In genomic region chr7:156475666-156476065, GRCh38 we compare ENCODE assay signal across 13 cellular contexts.
A peak's percentile ranks its signal among the peaks of the same experiment; 100 is the strongest.
DNase-seq lines count a peak whose midpoint lies in the region; ATAC-seq and TF ChIP-seq lines count a peak whose summit lies in the region.
"Had no signal": no experiment of that assay in that cellular context is flagged by ENCODE, and none has a peak within 500 bp of the region (broad histone marks: within the 10 kb centered on the region; RNA-seq: fewer than 3 reads in every experiment).

No MANE protein-coding gene starts in this region.

- H3K4me1 ChIP-seq in ovary (ENCODE audit: insufficient read depth), result peaks cover 1% of the 10 kb centered on the region
- H3K4me1 ChIP-seq: heart left ventricle, vagina had no signal

- TF ChIP-seq EP300 in ovary (IDR thresholded peaks at IDR 0.05), result no peak

- H3K27ac ChIP-seq in RWPE1, result no peak overlapping the region
- no peak overlapping the region for H3K27ac ChIP-seq in ovary
- H3K27ac ChIP-seq: heart left ventricle, vagina had no signal

- H3K36me3 ChIP-seq in ovary, result no peaks in the 10 kb centered on the region
- H3K36me3 ChIP-seq: heart left ventricle, vagina had no signal

- no peaks in the 10 kb centered on the region for H3K9me3 ChIP-seq in ovary
- H3K9me3 ChIP-seq: heart left ventricle, mucosa of descending colon, vagina had no signal

- POLR2A ChIA-PET in RWPE1 (lab: Yijun Ruan, JAX; ENCODE audit: low non-redundant PET), result no interaction called here

- ATAC-seq in HG02981 (IDR thresholded peaks at IDR 0.05; ENCODE audit: unreplicated experiment), result no peak
- ATAC-seq: mucosa of descending colon had no signal

- TF ChIP-seq CTCF in RWPE1 (conservative IDR thresholded peaks at IDR 0.05; ENCODE audit: low read depth), result no peak
- TF ChIP-seq CTCF in fibroblast of the aortic adventitia (IDR thresholded peaks at IDR 0.05; ENCODE audit: insufficient read depth, low read length), result no peak
- no peak for TF ChIP-seq CTCF in ovary (IDR thresholded peaks at IDR 0.05)

- CTCF ChIA-PET in RWPE1 (lab: Yijun Ruan, JAX), result no interaction called here

- H3K4me3 ChIP-seq in fibroblast of the aortic adventitia (ENCODE audit: low read depth, low read length) (no peak overlapping the region), ovary (no peak overlapping the region)
- H3K4me3 ChIP-seq: heart left ventricle, mucosa of descending colon, vagina had no signal

- TF ChIP-seq POLR2A in ovary (IDR thresholded peaks at IDR 0.05), result no peak

- intact Hi-C loops in ovary (cut with DNase I), result no loop called here

- DNase-seq in EL (peak; percentile 3), RWPE1 (ENCODE audit: low spot score) (peak; percentile 55), fibroblast of the aortic adventitia (ENCODE audit: low read depth) (peak; percentile 1), ovary (peak in 3 of 5 donors; percentile 25 to 39 (median 28)), cerebellar nuclear complex (lab: John Stamatoyannopoulos, UW) (no peak), HuH-7.5 (ENCODE audit: low spot score) (no peak), NCI-H146 (lab: John Stamatoyannopoulos, UW) (no peak)
- DNase-seq: activated CD4-positive, alpha-beta T cell treated with anti-CD3 and anti-CD28 coated beads, Interleukin-2, amount 50 U/mL, for 48 hours; heart left ventricle; mucosa of descending colon; NCI-H1930 had no signal

- H3K27me3 ChIP-seq in ovary, result no peaks in the 10 kb centered on the region
- H3K27me3 ChIP-seq: vagina had no signal

- 34 to 41% (median 41%) methylated on average over 5 of the region's 5 CpGs for WGBS in ovary, 3 donors

Comparison
In these comparisons a context has a peak if more than half of its experiments do, and no peak if none do; other contexts are left out.
1. DNase-seq: peak in EL (single experiment), RWPE1 (single experiment), fibroblast of the aortic adventitia (single experiment) and ovary (3 of 5); none in cerebellar nuclear complex (0 of 2), HuH-7.5 (single experiment) and NCI-H146 (single experiment).